31 cellular contexts compared by ENCODE assay signal in the genomic region with DNA sequence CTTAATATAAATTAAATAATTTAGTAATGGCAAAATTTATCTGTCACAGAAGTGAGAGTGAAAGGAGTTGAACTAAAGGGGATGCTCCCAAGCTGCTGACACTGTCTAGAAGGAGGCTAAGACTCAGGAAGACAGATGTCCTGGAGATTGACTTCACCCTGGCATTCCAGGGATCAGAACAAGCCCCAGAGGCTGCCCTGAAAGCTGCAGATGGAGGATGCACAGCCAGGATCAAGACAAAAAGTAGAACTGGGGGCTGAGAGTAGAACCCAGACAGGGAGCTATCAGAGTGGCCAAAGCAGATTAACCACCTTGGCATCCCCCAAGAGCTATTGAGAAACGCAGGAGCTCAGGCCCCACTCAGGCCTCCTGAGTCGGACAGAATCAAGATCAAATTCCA.
"Had no signal": no experiment of that assay in that cellular context is flagged by ENCODE, and none has a peak within 500 bp of the region (broad histone marks: within the 10 kb centered on the region; RNA-seq: fewer than 3 reads in every experiment).

No MANE protein-coding gene starts in this region.

- H3K27me3 ChIP-seq: ascending aorta, breast epithelium, cardiac muscle cell, dorsolateral prefrontal cortex, esophagus muscularis mucosa, foreskin keratinocyte, gastrocnemius medialis, heart left ventricle had no signal

- H3K9me3 ChIP-seq: ascending aorta, breast epithelium, esophagus muscularis mucosa, gastrocnemius medialis, heart left ventricle had no signal

- H3K36me3 ChIP-seq: ascending aorta, breast epithelium, cardiac muscle cell, gastrocnemius medialis had no signal

- H3K4me1 Mint-ChIP-seq: activated B cell treated with CpG ODN at 0.5 μM for 24 hours; activated naive CD4-positive, alpha-beta T cell treated with anti-CD3 and anti-CD28 coated beads, Interleukin-2, amount 50 U/mL, for 24 hours; activated naive CD8-positive, alpha-beta T cell treated with anti-CD3 and anti-CD28 coated beads, Interleukin-2, amount 10 ng/mL, durations not matched to agents 7 days and 5 days; endodermal cell had no signal

- H3K27ac ChIP-seq: ascending aorta, breast epithelium, cardiac muscle cell, coronary artery, dorsolateral prefrontal cortex, esophagus muscularis mucosa, foreskin keratinocyte, gastrocnemius medialis, heart left ventricle had no signal

- H3K36me3 Mint-ChIP-seq: activated naive CD4-positive, alpha-beta T cell treated with anti-CD3 and anti-CD28 coated beads, Interleukin-2, amount 50 U/mL, for 24 hours; activated naive CD8-positive, alpha-beta T cell treated with anti-CD3 and anti-CD28 coated beads, Interleukin-2, amount 10 ng/mL, durations not matched to agents 7 days and 5 days had no signal

- H3K4me1 ChIP-seq: ascending aorta, breast epithelium, foreskin keratinocyte, gastrocnemius medialis, heart left ventricle had no signal

- H3K27ac Mint-ChIP-seq: activated B cell treated with CpG ODN at 0.5 μM for 24 hours; activated CD8-positive, alpha-beta T cell treated with anti-CD3 and anti-CD28 coated beads for 36 hours; activated naive CD4-positive, alpha-beta T cell treated with anti-CD3 and anti-CD28 coated beads for 36 hours; activated naive CD4-positive, alpha-beta T cell treated with anti-CD3 and anti-CD28 coated beads, Interleukin-2, amount 50 U/mL, for 24 hours; activated naive CD8-positive, alpha-beta T cell treated with anti-CD3 and anti-CD28 coated beads, Interleukin-2, amount 10 ng/mL, durations not matched to agents 7 days and 5 days; activated T-helper 1 cell treated with anti-CD3 and anti-CD28 coated beads, Interleukin-12 subunit alpha, Interleukin-12 subunit beta, Interleukin-2, Interleukin-4 antibody, amounts not matched to agents 30 ng/mL and 10 ng/mL and 1 ng/mL, durations not matched to agents 14 hours and 24 hours and 36 hours; activated T-helper 2 cell treated with anti-CD3 and anti-CD28 coated beads, Interferon-gamma antibody, Interleukin-2, Interleukin-4, amounts not matched to agents 10 μg/mL and 5 μg/mL and 100 μg/mL, durations not matched to agents 14 hours and 24 hours and 36 hours; dendritic cell treated with granulocyte-macrophage colony-stimulating factor and Interleukin-4, amounts not matched to agents 40 ng/mL and 50 ng/mL, for 4 days; endodermal cell had no signal

- H3K9me3 Mint-ChIP-seq: activated B cell treated with CpG ODN at 0.5 μM for 24 hours; activated CD8-positive, alpha-beta T cell treated with anti-CD3 and anti-CD28 coated beads for 36 hours; activated naive CD4-positive, alpha-beta T cell treated with anti-CD3 and anti-CD28 coated beads for 36 hours; activated naive CD4-positive, alpha-beta T cell treated with anti-CD3 and anti-CD28 coated beads, Interleukin-2, amount 50 U/mL, for 24 hours; activated naive CD8-positive, alpha-beta T cell treated with anti-CD3 and anti-CD28 coated beads, Interleukin-2, amount 10 ng/mL, durations not matched to agents 7 days and 5 days; activated T-helper 1 cell treated with anti-CD3 and anti-CD28 coated beads, Interleukin-12 subunit alpha, Interleukin-12 subunit beta, Interleukin-2, Interleukin-4 antibody, amounts not matched to agents 30 ng/mL and 10 ng/mL and 1 ng/mL, durations not matched to agents 14 hours and 24 hours and 36 hours; activated T-helper 2 cell treated with anti-CD3 and anti-CD28 coated beads, Interferon-gamma antibody, Interleukin-2, Interleukin-4, amounts not matched to agents 10 μg/mL and 5 μg/mL and 100 μg/mL, durations not matched to agents 14 hours and 24 hours and 36 hours; brain; dendritic cell treated with granulocyte-macrophage colony-stimulating factor and Interleukin-4, amounts not matched to agents 40 ng/mL and 50 ng/mL, for 4 days; endodermal cell had no signal

- H3K4me3 Mint-ChIP-seq: activated B cell treated with CpG ODN at 0.5 μM for 24 hours; activated CD8-positive, alpha-beta T cell treated with anti-CD3 and anti-CD28 coated beads for 36 hours; activated naive CD4-positive, alpha-beta T cell treated with anti-CD3 and anti-CD28 coated beads for 36 hours; activated naive CD4-positive, alpha-beta T cell treated with anti-CD3 and anti-CD28 coated beads, Interleukin-2, amount 50 U/mL, for 24 hours; activated naive CD8-positive, alpha-beta T cell treated with anti-CD3 and anti-CD28 coated beads, Interleukin-2, amount 10 ng/mL, durations not matched to agents 7 days and 5 days; activated T-helper 1 cell treated with anti-CD3 and anti-CD28 coated beads, Interleukin-12 subunit alpha, Interleukin-12 subunit beta, Interleukin-2, Interleukin-4 antibody, amounts not matched to agents 30 ng/mL and 10 ng/mL and 1 ng/mL, durations not matched to agents 14 hours and 24 hours and 36 hours; brain; dendritic cell treated with granulocyte-macrophage colony-stimulating factor and Interleukin-4, amounts not matched to agents 40 ng/mL and 50 ng/mL, for 4 days; endodermal cell had no signal

- H3K4me3 ChIP-seq: ascending aorta, breast epithelium, cardiac muscle cell, coronary artery, dorsolateral prefrontal cortex, esophagus muscularis mucosa, gastrocnemius medialis, heart left ventricle had no signal

- DNase-seq: activated B cell treated with CpG ODN at 0.5 μM for 24 hours; activated CD4-positive, alpha-beta T cell treated with anti-CD3 and anti-CD28 coated beads for 48 hours; activated CD4-positive, alpha-beta T cell treated with anti-CD3 and anti-CD28 coated beads, Interleukin-2, amount 50 U/mL, for 1 hour; activated CD4-positive, alpha-beta T cell treated with anti-CD3 and anti-CD28 coated beads, Interleukin-2, amount 50 U/mL, for 48 hours; activated CD8-positive, alpha-beta memory T cell treated with anti-CD3 and anti-CD28 coated beads for 24 hours; activated CD8-positive, alpha-beta T cell treated with anti-CD3 and anti-CD28 coated beads for 36 hours; activated effector memory CD4-positive, alpha-beta T cell treated with anti-CD3 and anti-CD28 coated beads, Interleukin-2, amount 50 U/mL, for 16 hours; activated naive CD4-positive, alpha-beta T cell treated with anti-CD3 and anti-CD28 coated beads for 36 hours; activated naive CD8-positive, alpha-beta T cell treated with anti-CD3 and anti-CD28 coated beads, Interleukin-2, amount 10 ng/mL, durations not matched to agents 7 days and 5 days; activated T-cell treated with anti-CD3 and anti-CD28 coated beads, Interleukin-2, amount 50 U/mL, for 1 hour; activated T-cell treated with anti-CD3 and anti-CD28 coated beads, Interleukin-2, amount 50 U/mL, for 48 hours; central memory CD4-positive, alpha-beta T cell; dorsolateral prefrontal cortex; effector memory CD4-positive, alpha-beta T cell; endodermal cell; erythroblast; foreskin keratinocyte; gastrocnemius medialis; glutamatergic neuron; heart left ventricle; T-helper 2 cell had no signal

- H3K27me3 Mint-ChIP-seq: activated B cell treated with CpG ODN at 0.5 μM for 24 hours; activated CD8-positive, alpha-beta T cell treated with anti-CD3 and anti-CD28 coated beads for 36 hours; activated naive CD4-positive, alpha-beta T cell treated with anti-CD3 and anti-CD28 coated beads, Interleukin-2, amount 50 U/mL, for 24 hours; activated naive CD8-positive, alpha-beta T cell treated with anti-CD3 and anti-CD28 coated beads, Interleukin-2, amount 10 ng/mL, durations not matched to agents 7 days and 5 days; dendritic cell treated with granulocyte-macrophage colony-stimulating factor and Interleukin-4, amounts not matched to agents 40 ng/mL and 50 ng/mL, for 4 days had no signal
